Comparison of ENCODE assay signal across 23 cellular contexts in genomic region chr19:31071157-31071855, GRCh38.
A peak's percentile ranks its signal among the peaks of the same experiment; 100 is the strongest.
DNase-seq lines count a peak whose midpoint lies in the region; ATAC-seq and TF ChIP-seq lines count a peak whose summit lies in the region.
"Had no signal": no experiment of that assay in that cellular context is flagged by ENCODE, and none has a peak within 500 bp of the region (broad histone marks: within the 10 kb centered on the region; RNA-seq: fewer than 3 reads in every experiment).

No MANE protein-coding gene starts in this region.

- peaks cover 51% of the 10 kb centered on the region for H3K4me1 Mint-ChIP-seq in GM23338
- H3K4me1 Mint-ChIP-seq: CD14-positive monocyte had no signal

- H3K14ac ChIP-seq in mesenchymal stem cell (ENCODE audit: low read length in 2 of 2) = no peak overlapping the region

- DNase-seq in GM23338 (ENCODE audit: low spot score) (peak; percentile 9), colonic mucosa (peak; percentile 69), mesenchymal stem cell (no peak), smooth muscle cell of the brain vasculature (ENCODE audit: low read depth, low spot score) (peak; percentile 15), T1000 (lab: John Stamatoyannopoulos, UW) (no peak), RKO (ENCODE audit: low spot score) (no peak)
- DNase-seq: AML-193; COR-L47; EL; IMR-90; Karpas-422; MM.1S; NCI-H1092 treated with DMSO at 0.1 percent for 48 hours; NCI-H1694 treated with DMSO at 0.1 percent for 48 hours; NCI-H2107; NCI-H226; NCI-H526 treated with DMSO at 0.1 percent for 48 hours; NK-92 treated with Interleukin-12 subunit alpha and Interleukin-12 subunit beta, amount 100 ng/mL, for 24 hours had no signal

- H3K9me3 ChIP-seq in colonic mucosa (no peaks in the 10 kb centered on the region), mesenchymal stem cell (ENCODE audit: control insufficient read depth, low read length) (no peaks in the 10 kb centered on the region)
- H3K9me3 ChIP-seq: A549, SJSA1 had no signal

- ATAC-seq in GM23338 (no peak), HG03521 (IDR thresholded peaks at IDR 0.05; ENCODE audit: unreplicated experiment) (no peak), GM21367 (IDR thresholded peaks at IDR 0.05; ENCODE audit: unreplicated experiment) (no peak)
- ATAC-seq: A549 had no signal

- no peaks in the 10 kb centered on the region; the same call in 1 of the 3 replicates for H3K9me3 Mint-ChIP-seq in GM23338
- H3K9me3 Mint-ChIP-seq: CD14-positive monocyte had no signal

- H2AK5ac ChIP-seq in mesenchymal stem cell (ENCODE audit: low read length, severe bottlenecking) = peak overlapping the region; percentile 15

- no peak overlapping the region for H4K8ac ChIP-seq in mesenchymal stem cell (ENCODE audit: low read length)

- H2AFZ ChIP-seq in GM23338 = peak overlapping the region; percentile 47; the same call in 1 of the 2 replicates
- H2AFZ ChIP-seq in mesenchymal stem cell (ENCODE audit: low read depth, low read length) = no peak overlapping the region

- H3K9ac ChIP-seq in colonic mucosa (ENCODE audit: low read depth in 2 of 2, low read length in 2 of 2) (no peak overlapping the region), mesenchymal stem cell (ENCODE audit: low read length) (no peak overlapping the region)

- H3K27ac ChIP-seq in GM23338 (ENCODE audit: low read depth) (no peak overlapping the region), colonic mucosa (peak overlapping the region; percentile 27), mesenchymal stem cell (ENCODE audit: low read length, poor library complexity, severe bottlenecking) (peak overlapping the region; percentile 50)
- H3K27ac ChIP-seq: A549, SJSA1 had no signal

- H3K4me1 ChIP-seq in GM23338 (ENCODE audit: insufficient read depth) (peaks cover 44% of the 10 kb centered on the region), colonic mucosa (no peaks in the 10 kb centered on the region), mesenchymal stem cell (ENCODE audit: control insufficient read depth, insufficient read depth, low read depth, low read length) (peaks cover 22% of the 10 kb centered on the region)

- H3K27me3 ChIP-seq in GM23338 (ENCODE audit: insufficient read depth) (no peaks in the 10 kb centered on the region), colonic mucosa (no peaks in the 10 kb centered on the region), mesenchymal stem cell (ENCODE audit: control insufficient read depth in 1 of 2, insufficient read depth in 1 of 2, low read length in 2 of 2) (peaks cover 0 to 19% of the 10 kb centered on the region in 2 experiments)
- H3K27me3 ChIP-seq: SJSA1 had no signal

- H3K27me3 Mint-ChIP-seq in GM23338 (ENCODE audit: insufficient read depth, low read depth, poor library complexity) = peaks cover 2% of the 10 kb centered on the region

- H3F3A ChIP-seq in GM23338 (replicated peaks; ENCODE audit: low read depth) = no peaks in the 10 kb centered on the region

- H3K36me3 ChIP-seq in GM23338 (ENCODE audit: insufficient read depth) = no peaks in the 10 kb centered on the region
- H3K36me3 ChIP-seq in colonic mucosa = no peaks in the 10 kb centered on the region
- H3K36me3 ChIP-seq in mesenchymal stem cell (ENCODE audit: control insufficient read depth in 1 of 2, insufficient read depth in 2 of 2, low read depth in 1 of 2, low read length in 2 of 2) = no peaks in the 10 kb centered on the region
- H3K36me3 ChIP-seq: SJSA1 had no signal

- intact Hi-C loops in colonic mucosa (cut with DNase I) = no loop called here

- H3K27ac Mint-ChIP-seq in GM23338 = no peak overlapping the region
- H3K27ac Mint-ChIP-seq: CD14-positive monocyte had no signal

- H3K4me3 ChIP-seq in GM23338 (no peak overlapping the region), colonic mucosa (no peak overlapping the region), mesenchymal stem cell (ENCODE audit: insufficient read depth in 1 of 2, low read depth in 1 of 2, low read length in 2 of 2) (no peak overlapping the region)
- H3K4me3 ChIP-seq: A549, SJSA1 had no signal

- H3K4ac ChIP-seq in mesenchymal stem cell (ENCODE audit: low read depth in 1 of 2, low read length in 2 of 2) = no peak overlapping the region

- 85% methylated on average over 9 of the region's 11 CpGs for WGBS in mesenchymal stem cell

- no peak overlapping the region for H4K91ac ChIP-seq in mesenchymal stem cell (ENCODE audit: low read length)

- no peak overlapping the region for H2BK15ac ChIP-seq in mesenchymal stem cell (ENCODE audit: low read depth, poor library complexity, severe bottlenecking)

- no peak overlapping the region for H3K4me3 Mint-ChIP-seq in GM23338

- H4K20me1 ChIP-seq in GM23338 (replicated peaks; ENCODE audit: insufficient read depth) = no peaks in the 10 kb centered on the region

- H2BK12ac ChIP-seq in mesenchymal stem cell (ENCODE audit: low read length in 2 of 2) = peak overlapping the region in 1 of 2 experiments; percentile 43

- H3K23ac ChIP-seq in mesenchymal stem cell (ENCODE audit: low read length in 2 of 2) = no peak overlapping the region

- H2BK5ac ChIP-seq in mesenchymal stem cell (ENCODE audit: low read depth, low read length, poor library complexity, severe bottlenecking) = no peak overlapping the region

- H3K4me2 ChIP-seq in GM23338 = no peak overlapping the region
- H3K4me2 ChIP-seq in mesenchymal stem cell (ENCODE audit: low read length, poor library complexity, severe bottlenecking) = no peak overlapping the region
- H3K4me2 ChIP-seq: A549 had no signal

- no peaks in the 10 kb centered on the region; the same call in 1 of the 2 replicates for H3K9me2 ChIP-seq in GM23338 (ENCODE audit: insufficient read depth)

- H3K79me1 ChIP-seq in mesenchymal stem cell (replicated peaks; ENCODE audit: low read length, poor library complexity, severe bottlenecking) = no peaks in the 10 kb centered on the region

- no peaks in the 10 kb centered on the region for H3K36me3 Mint-ChIP-seq in GM23338 (ENCODE audit: low read depth)
- H3K36me3 Mint-ChIP-seq: CD14-positive monocyte had no signal

- H3K79me2 ChIP-seq in GM23338 (replicated peaks; ENCODE audit: insufficient read depth) = no peaks in the 10 kb centered on the region

- no peak overlapping the region for H2BK120ac ChIP-seq in mesenchymal stem cell (ENCODE audit: low read depth, low read length)

- TF ChIP-seq CTCF in GM23338 (conservative IDR thresholded peaks at IDR 0.05; ENCODE audit: low read depth in 2 of 2) = no peak
- no peak for TF ChIP-seq CTCF in colonic mucosa (IDR thresholded peaks at IDR 0.05)

- H3K18ac ChIP-seq in mesenchymal stem cell (ENCODE audit: low read depth in 1 of 2, low read length in 2 of 2) = no peak overlapping the region

TF ChIP-seq in GM23338, 12 proteins besides CTCF, POLR2A, EP300 and RAD21 (continues in another document):
- TF ChIP-seq ZNF462 (CRISPR knock-in tag; IDR thresholded peaks at IDR 0.05) (no peak), JUNB (IDR thresholded peaks at IDR 0.05; ENCODE audit: unreplicated experiment) (no peak)

Comparison
In these comparisons a context has a peak if more than half of its experiments do, and no peak if none do; other contexts are left out.
1. DNase-seq: peak in GM23338 (single experiment), colonic mucosa (single experiment) and smooth muscle cell of the brain vasculature (single experiment); none in mesenchymal stem cell (single experiment), T1000 (single experiment) and RKO (single experiment).